Comparison of ENCODE assay signal across 25 cellular contexts in genomic region chrX:15241258-15241657, GRCh38. TPM values are rescaled to one million over a fixed set of nuclear protein-coding genes. Genes with fewer than 3 reads are reported as not detected.
"Had no signal": no experiment of that assay in that cellular context is flagged by ENCODE, and none has a peak within 500 bp of the region (broad histone marks: within the 10 kb centered on the region; RNA-seq: fewer than 3 reads in every experiment).

No MANE protein-coding gene starts in this region.

- DNase-seq: dermis blood vessel endothelial cell; effector memory CD4-positive, alpha-beta T cell; esophagus squamous epithelium; foreskin melanocyte; glutamatergic neuron; heart right ventricle; hippocampal formation; left cardiac atrium; mesenchymal stem cell; natural killer cell; pancreas; sigmoid colon; stimulated activated CD4-positive, alpha-beta T cell treated with anti-CD3 and anti-CD28 coated beads, Interleukin-2, amount 100 ng/mL, for 24 hours; stimulated activated CD4-positive, alpha-beta T cell treated with anti-CD3 and anti-CD28 coated beads, Interleukin-4, amount 100 ng/mL, for 24 hours; stimulated activated naive CD4-positive, alpha-beta T cell treated with Interleukin-2 at 50 U/mL for 16 hours; stomach; thyroid gland; trophoblast cell had no signal

- H3K27me3 ChIP-seq: esophagus squamous epithelium, neutrophil, pancreas, right atrium auricular region, sigmoid colon, stomach, thyroid gland, vagina had no signal

- H3K36me3 ChIP-seq: esophagus squamous epithelium, heart right ventricle, neutrophil, pancreas, right atrium auricular region, sigmoid colon, stomach, thyroid gland, vagina had no signal

- H3K4me1 ChIP-seq: esophagus squamous epithelium, heart right ventricle, pancreas, right atrium auricular region, sigmoid colon, stomach, thyroid gland, vagina had no signal

- H3K27ac ChIP-seq: coronary artery, esophagus squamous epithelium, heart right ventricle, neutrophil, pancreas, right atrium auricular region, sigmoid colon, stomach, thyroid gland, vagina had no signal

- H3K4me3 ChIP-seq: coronary artery, esophagus squamous epithelium, heart right ventricle, lung, pancreas, right atrium auricular region, sigmoid colon, stomach, thyroid gland, vagina had no signal

- ATAC-seq: heart right ventricle; left cardiac atrium; natural killer cell; stimulated activated effector memory CD8-positive, alpha-beta T cell treated with anti-CD3 and anti-CD28 coated beads, Interleukin-12 subunit alpha, Interleukin-12 subunit beta, amount 100 ng/mL, for 72 hours had no signal

- H3K9me3 ChIP-seq: esophagus squamous epithelium, heart right ventricle, neutrophil, pancreas, right atrium auricular region, sigmoid colon, stomach, thyroid gland, vagina had no signal

RNA-seq across cellular contexts. Expression of gene ASB9, which starts 28.6 kb away (rescaled TPM):
- total RNA-seq: chondrocyte, natural killer cell had no signal
